In genomic region chr3:141249041-141249440, GRCh38 we compare ENCODE assay signal across 20 cellular contexts.
"Had no signal": no experiment of that assay in that cellular context is flagged by ENCODE, and none has a peak within 500 bp of the region (broad histone marks: within the 10 kb centered on the region; RNA-seq: fewer than 3 reads in every experiment).

No MANE protein-coding gene starts in this region.

- H3K36me3 ChIP-seq: prostate gland had no signal

- H3K27ac ChIP-seq: body of pancreas, prostate gland had no signal

- DNase-seq: activated CD4-positive, alpha-beta memory T cell treated with anti-CD3 and anti-CD28 coated beads for 36 hours; activated gamma-delta T cell treated with Interleukin-2 at 50 U/mL for 16 hours; activated T-cell treated with anti-CD3 and anti-CD28 coated beads, Interleukin-2, amount 50 U/mL, for 1 hour; anterior cingulate cortex; body of pancreas; effector CD4-positive, alpha-beta T cell; erythroblast; hippocampal formation; mesenchymal stem cell; mucosa of descending colon; nephron progenitor cell; occipital lobe; stimulated activated CD4-positive, alpha-beta T cell treated with anti-CD3 and anti-CD28 coated beads, Interleukin-2, amount 100 ng/mL, for 48 hours; stimulated activated CD8-positive, alpha-beta memory T cell treated with anti-CD3 and anti-CD28 coated beads, Interleukin-4, amount 100 ng/mL, for 48 hours; stimulated activated naive B cell treated with anti-CD40 and anti-IgM and Interleukin-4, amounts not matched to agents 10 μg/mL and 1 μg/mL and 100 μg/mL, for 72 hours; T1000 had no signal

- H3K4me3 Mint-ChIP-seq: activated CD4-positive, alpha-beta memory T cell treated with anti-CD3 and anti-CD28 coated beads for 36 hours; activated naive CD4-positive, alpha-beta T cell treated with anti-CD3 and anti-CD28 coated beads, Interleukin-2, amount 50 U/mL, for 24 hours; nephron progenitor cell; stimulated activated naive B cell treated with anti-CD40 and anti-IgM and Interleukin-4, amounts not matched to agents 10 μg/mL and 1 μg/mL and 100 μg/mL, for 72 hours; T-helper 1 cell treated with Interleukin-12 subunit alpha and Interleukin-12 subunit beta and Interleukin-4 antibody, amounts not matched to agents 30 μg/mL and 1 μg/mL, for 36 hours; WTC11 had no signal

- H3K27me3 ChIP-seq: body of pancreas had no signal

- H3K27me3 Mint-ChIP-seq: activated CD4-positive, alpha-beta memory T cell treated with anti-CD3 and anti-CD28 coated beads for 36 hours; activated naive CD4-positive, alpha-beta T cell treated with anti-CD3 and anti-CD28 coated beads, Interleukin-2, amount 50 U/mL, for 24 hours; stimulated activated naive B cell treated with anti-CD40 and anti-IgM and Interleukin-4, amounts not matched to agents 10 μg/mL and 1 μg/mL and 100 μg/mL, for 72 hours had no signal

- H3K4me1 ChIP-seq: prostate gland had no signal

- H3K36me3 Mint-ChIP-seq: activated CD4-positive, alpha-beta memory T cell treated with anti-CD3 and anti-CD28 coated beads for 36 hours; activated naive CD4-positive, alpha-beta T cell treated with anti-CD3 and anti-CD28 coated beads, Interleukin-2, amount 50 U/mL, for 24 hours; stimulated activated naive B cell treated with anti-CD40 and anti-IgM and Interleukin-4, amounts not matched to agents 10 μg/mL and 1 μg/mL and 100 μg/mL, for 72 hours; WTC11 had no signal

- H3K4me3 ChIP-seq: body of pancreas, mucosa of descending colon, prostate gland had no signal

- H3K27ac Mint-ChIP-seq: activated CD4-positive, alpha-beta memory T cell treated with anti-CD3 and anti-CD28 coated beads for 36 hours; activated naive CD4-positive, alpha-beta T cell treated with anti-CD3 and anti-CD28 coated beads, Interleukin-2, amount 50 U/mL, for 24 hours; nephron progenitor cell; stimulated activated naive B cell treated with anti-CD40 and anti-IgM and Interleukin-4, amounts not matched to agents 10 μg/mL and 1 μg/mL and 100 μg/mL, for 72 hours; T-helper 1 cell treated with Interleukin-12 subunit alpha and Interleukin-12 subunit beta and Interleukin-4 antibody, amounts not matched to agents 30 μg/mL and 1 μg/mL, for 36 hours; WTC11 had no signal

- ATAC-seq: body of pancreas; mucosa of descending colon; stimulated activated naive B cell treated with anti-CD40 and anti-IgM and Interleukin-4, amounts not matched to agents 10 μg/mL and 1 μg/mL and 100 μg/mL, for 72 hours; WTC11 had no signal

- H3K9me3 Mint-ChIP-seq: activated CD4-positive, alpha-beta memory T cell treated with anti-CD3 and anti-CD28 coated beads for 36 hours; activated naive CD4-positive, alpha-beta T cell treated with anti-CD3 and anti-CD28 coated beads, Interleukin-2, amount 50 U/mL, for 24 hours; nephron progenitor cell; stimulated activated naive B cell treated with anti-CD40 and anti-IgM and Interleukin-4, amounts not matched to agents 10 μg/mL and 1 μg/mL and 100 μg/mL, for 72 hours; T-helper 1 cell treated with Interleukin-12 subunit alpha and Interleukin-12 subunit beta and Interleukin-4 antibody, amounts not matched to agents 30 μg/mL and 1 μg/mL, for 36 hours; WTC11 had no signal

- H3K4me1 Mint-ChIP-seq: stimulated activated naive B cell treated with anti-CD40 and anti-IgM and Interleukin-4, amounts not matched to agents 10 μg/mL and 1 μg/mL and 100 μg/mL, for 72 hours; WTC11 had no signal

- H3K9me3 ChIP-seq: body of pancreas, mucosa of descending colon, prostate gland had no signal
